Comparison of ENCODE assay signal across 10 cellular contexts in the genomic region with DNA sequence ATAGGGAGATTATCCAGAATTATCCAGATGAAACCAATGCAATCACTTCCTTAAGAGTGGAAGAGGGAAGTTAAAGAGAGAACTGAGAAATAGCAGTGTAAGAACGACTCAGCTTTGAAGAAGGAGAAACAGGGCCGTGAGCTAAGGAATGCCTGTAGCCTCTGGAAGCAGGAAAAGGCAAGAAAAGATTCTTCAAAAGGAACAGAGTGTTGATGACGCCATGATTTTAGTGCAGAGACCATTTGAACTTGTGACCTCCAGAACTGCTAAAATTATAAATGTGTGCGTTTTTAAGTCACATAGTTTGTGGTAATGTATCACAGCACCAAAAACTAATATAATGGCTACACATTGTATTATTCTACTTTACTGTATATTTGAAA. TPM values are rescaled to one million over a fixed set of nuclear protein-coding genes. Genes with fewer than 3 reads are reported as not detected.
DNase-seq lines count a peak whose midpoint lies in the region; ATAC-seq and TF ChIP-seq lines count a peak whose summit lies in the region.
"Had no signal": no experiment of that assay in that cellular context is flagged by ENCODE, and none has a peak within 500 bp of the region (broad histone marks: within the 10 kb centered on the region; RNA-seq: fewer than 3 reads in every experiment).

No MANE protein-coding gene starts in this region.

- H3K27ac ChIP-seq in DOHH2 (ENCODE audit: low read depth, low read length) (no peak overlapping the region), colonic mucosa (peak overlapping the region; percentile 14), neutrophil (peak overlapping the region; percentile 55)

- no peak overlapping the region for H3K9ac ChIP-seq in colonic mucosa (ENCODE audit: low read depth in 2 of 2, low read length in 2 of 2)

- DNase-seq in NOMO-1 treated with DMSO at 0.1 percent for 48 hours (lab: John Stamatoyannopoulos, UW; ENCODE audit: unreplicated experiment) (peak; percentile 67), colonic mucosa (no peak), NCI-H345 treated with DMSO at 0.1 percent for 48 hours (lab: John Stamatoyannopoulos, UW; ENCODE audit: unreplicated experiment) (no peak), OCI-M2 (lab: John Stamatoyannopoulos, UW; ENCODE audit: unreplicated experiment) (no peak)
- DNase-seq: activated CD4-positive, alpha-beta T cell treated with anti-CD3 and anti-CD28 coated beads for 4 hours; stimulated activated CD4-positive, alpha-beta T cell treated with anti-CD3 and anti-CD28 coated beads, Interleukin-4, amount 100 ng/mL, for 4 hours had no signal

- peaks cover 97% of the 10 kb centered on the region for H3K79me2 ChIP-seq in DOHH2 (ENCODE audit: control insufficient read depth, low read length)

- H3K36me3 ChIP-seq in DOHH2 (ENCODE audit: control insufficient read depth, low read length) (peaks cover 8% of the 10 kb centered on the region), colonic mucosa (no peaks in the 10 kb centered on the region), neutrophil (no peaks in the 10 kb centered on the region)

- H3K9me2 ChIP-seq in DOHH2 (replicated peaks; ENCODE audit: control insufficient read depth, low read length) = no peaks in the 10 kb centered on the region

- H3K27me3 ChIP-seq in DOHH2 (ENCODE audit: control insufficient read depth, low read length) (no peaks in the 10 kb centered on the region), colonic mucosa (no peaks in the 10 kb centered on the region), neutrophil (no peaks in the 10 kb centered on the region)

- no peaks in the 10 kb centered on the region; the same call in 1 of the 2 replicates for H4K20me1 ChIP-seq in DOHH2 (ENCODE audit: control insufficient read depth, insufficient read depth, low read depth, low read length)

- H3K9me3 ChIP-seq in DOHH2 (ENCODE audit: control insufficient read depth, insufficient read depth, low read length) = no peaks in the 10 kb centered on the region
- H3K9me3 ChIP-seq in colonic mucosa = no peaks in the 10 kb centered on the region
- no peaks in the 10 kb centered on the region for H3K9me3 ChIP-seq in neutrophil

- TF ChIP-seq CTCF in DOHH2 (IDR thresholded peaks at IDR 0.05; ENCODE audit: low read depth, low read length, poor library complexity, severe bottlenecking) (no peak), colonic mucosa (IDR thresholded peaks at IDR 0.05) (no peak), neutrophil (IDR thresholded peaks at IDR 0.05) (no peak)

- H3K4me1 ChIP-seq in DOHH2 (ENCODE audit: control insufficient read depth, low read length) (peaks cover 73% of the 10 kb centered on the region), colonic mucosa (no peaks in the 10 kb centered on the region), neutrophil (ENCODE audit: control insufficient read depth in 1 of 2, insufficient read depth in 1 of 2, low read depth in 1 of 2, low read length in 1 of 2) (peaks cover 13 to 16% of the 10 kb centered on the region in 2 experiments)

- peaks cover 26% of the 10 kb centered on the region; the same call in 1 of the 2 replicates for H3F3A ChIP-seq in DOHH2 (ENCODE audit: control insufficient read depth, insufficient read depth)

- intact Hi-C loops in colonic mucosa (cut with DNase I) = no loop called here

- ATAC-seq in GM21723 (IDR thresholded peaks at IDR 0.05; ENCODE audit: unreplicated experiment) = no peak
- ATAC-seq in GM19351 (IDR thresholded peaks at IDR 0.05; ENCODE audit: unreplicated experiment) = no peak

- 0 out of 2 replicates have a peak overlapping the region, but pooled peaks have one; percentile 5 for H3K4me3 ChIP-seq in DOHH2 (ENCODE audit: low read length)
- H3K4me3 ChIP-seq in colonic mucosa = no peak overlapping the region
- H3K4me3 ChIP-seq in neutrophil (ENCODE audit: low read depth in 1 of 2, low read length in 1 of 2) = no peak overlapping the region

- H3K4me2 ChIP-seq in DOHH2 (ENCODE audit: low read length) = peak overlapping the region; percentile 30

RNA-seq across cellular contexts. Expression of a gene that starts 32.7 kb away (rescaled TPM):
- total RNA-seq in colonic mucosa = 10 to 100 TPM; 48.5 to 57.6 TPM
